10 cellular contexts compared by ENCODE assay signal in the genomic region with DNA sequence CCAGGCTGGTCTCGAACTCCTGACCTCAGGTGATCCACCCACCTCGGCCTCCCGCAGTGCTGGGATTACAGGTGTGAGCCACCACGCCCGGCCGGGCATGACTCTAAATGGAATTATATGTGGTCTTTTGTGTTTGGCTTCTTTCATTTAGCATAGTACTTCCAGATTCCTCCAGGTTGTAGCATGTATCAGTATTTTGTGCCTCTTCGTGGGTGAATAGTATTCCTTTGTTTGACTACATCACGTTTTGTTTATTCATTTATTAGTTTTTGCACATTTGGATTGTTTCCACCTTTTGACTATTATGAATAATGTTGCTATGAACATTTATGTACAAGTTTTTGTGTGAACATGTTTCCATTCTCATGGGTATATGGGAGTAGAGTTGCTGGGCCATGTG.
"Had no signal": no experiment of that assay in that cellular context is flagged by ENCODE, and none has a peak within 500 bp of the region (broad histone marks: within the 10 kb centered on the region; RNA-seq: fewer than 3 reads in every experiment).

No MANE protein-coding gene starts in this region.

- ATAC-seq: GM23338, HepG2 had no signal

- H3K27ac ChIP-seq: HL-60 had no signal

- H2AFZ ChIP-seq: GM23338 had no signal

- H3K4me3 Mint-ChIP-seq: GM23338, H9, HFFc6, IgD-negative memory B cell had no signal

- H3K27ac Mint-ChIP-seq: GM23338, HFFc6, IgD-negative memory B cell had no signal

- FAIRE-seq: H1, H54, HepG2 had no signal

- H3K4me3 ChIP-seq: GM23338 had no signal

- H3K27me3 Mint-ChIP-seq: IgD-negative memory B cell had no signal

- H3K9me3 Mint-ChIP-seq: GM23338, H9, HFFc6, IgD-negative memory B cell had no signal

- DNase-seq: H9, HCEC 1CT, HFFc6, KG1 had no signal

- H3K4me2 ChIP-seq: GM23338 had no signal
